ENCODE assay signal across 8 cellular contexts in the genomic region with DNA sequence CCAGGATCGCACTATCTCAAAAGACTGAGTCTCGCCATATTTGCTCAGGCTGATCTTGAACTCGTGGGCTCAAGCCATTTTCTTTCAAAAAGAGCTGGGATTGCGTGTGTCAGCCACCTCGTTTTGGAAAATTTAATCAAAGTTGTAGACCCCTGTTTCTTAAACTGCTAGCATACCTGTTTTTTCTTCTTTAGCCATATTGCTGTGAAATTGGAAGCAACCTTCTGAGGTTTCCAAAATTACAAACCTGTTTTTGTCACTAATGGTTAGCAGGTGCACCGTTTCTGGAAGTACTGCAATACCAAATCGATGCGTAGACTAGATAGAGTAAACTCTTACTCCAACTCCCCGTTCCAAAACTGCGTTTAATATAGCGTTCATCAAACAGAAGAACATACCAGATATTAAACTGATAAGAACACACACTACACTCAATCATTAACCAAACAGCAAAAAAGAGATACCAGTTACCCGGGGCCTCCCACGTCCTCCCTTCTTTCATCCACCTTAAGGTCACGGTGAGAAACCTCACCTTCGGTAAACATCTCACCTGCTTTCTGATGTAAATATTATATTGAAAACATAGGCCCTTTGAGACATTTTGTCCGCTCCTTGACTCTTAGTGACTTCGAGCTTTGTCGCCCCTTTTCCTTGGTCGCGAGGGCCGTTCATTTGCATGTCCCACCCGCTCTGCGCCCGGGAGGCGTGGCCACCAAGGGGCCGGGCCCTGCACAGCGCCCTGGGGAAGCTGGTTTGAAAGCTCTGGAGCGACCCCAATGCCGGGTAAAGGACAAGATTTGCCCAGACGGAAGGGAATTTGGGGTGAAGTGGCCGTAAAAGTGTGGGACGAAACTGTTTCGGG. TPM values are rescaled to one million over a fixed set of nuclear protein-coding genes. Genes with fewer than 3 reads are reported as not detected.
DNase-seq lines count a peak whose midpoint lies in the region; ATAC-seq and TF ChIP-seq lines count a peak whose summit lies in the region.

Gene RNU2-63P, minus strand, starts transcription at position 462 of the 862 bp plus-strand sequence.

- no peak for TF ChIP-seq CTCF in colonic mucosa (IDR thresholded peaks at IDR 0.05)

- H3K9me3 Mint-ChIP-seq in activated CD4-positive, alpha-beta T cell treated with anti-CD3 and anti-CD28 coated beads for 36 hours (ENCODE audit: low read depth), result no peaks in the 10 kb centered on the region

- peak within 1 kb of the TSS; percentile 99 for H3K27ac Mint-ChIP-seq in activated CD4-positive, alpha-beta T cell treated with anti-CD3 and anti-CD28 coated beads for 36 hours

- H3K9me3 ChIP-seq in colonic mucosa, result no peaks in the 10 kb centered on the region

- peak within 1 kb of the TSS; percentile 69 for H3K27ac ChIP-seq in colonic mucosa

- POLR2A ChIA-PET in activated CD4-positive, alpha-beta T cell treated with anti-CD3 and anti-CD28 coated beads for 36 hours (lab: Charles Lee), result interaction anchor here (0.6 to 2.9 kb wide), 12 partner anchors 11 to 1574 kb away, joined by 3 to 23 read pairs (median 6); no protein-coding TSS in a partner anchor

- no peaks in the 10 kb centered on the region for H3K36me3 ChIP-seq in colonic mucosa

- CTCF ChIA-PET in activated CD4-positive, alpha-beta T cell treated with anti-CD3 and anti-CD28 coated beads for 36 hours (lab: Charles Lee), result interaction anchor here (0.8 to 1.1 kb wide), 3 partner anchors 12 to 39 kb away, joined by 3 to 4 read pairs (median 3); no protein-coding TSS in a partner anchor

- H3K27me3 ChIP-seq in colonic mucosa, result no peaks in the 10 kb centered on the region

- peak within 1 kb of the TSS; percentile 67 to 89 for H3K9ac ChIP-seq in colonic mucosa (ENCODE audit: low read depth in 2 of 2, low read length in 2 of 2)

- peaks cover 3% of the 10 kb centered on the region for H3K27me3 Mint-ChIP-seq in activated CD4-positive, alpha-beta T cell treated with anti-CD3 and anti-CD28 coated beads for 36 hours

- peak; percentile 81 for ATAC-seq in GM18858 (IDR thresholded peaks at IDR 0.05; ENCODE audit: unreplicated experiment)
- peak; percentile 80 for ATAC-seq in HG03097 (IDR thresholded peaks at IDR 0.05; ENCODE audit: low FRiP score, unreplicated experiment)
- peak; percentile 93 for ATAC-seq in activated CD4-positive, alpha-beta T cell treated with anti-CD3 and anti-CD28 coated beads for 36 hours

- H3K4me3 Mint-ChIP-seq in activated CD4-positive, alpha-beta T cell treated with anti-CD3 and anti-CD28 coated beads for 36 hours, result peak within 1 kb of the TSS; percentile 93

- DNase-seq in 8988T (peak; percentile 31), NCI-H2227 (lab: John Stamatoyannopoulos, UW; ENCODE audit: unreplicated experiment) (peak; percentile 83), colonic mucosa (peak; percentile 82), left kidney (ENCODE audit: low read depth, low spot score) (peak; percentile 93)
- DNase-seq in activated CD4-positive, alpha-beta T cell treated with anti-CD3 and anti-CD28 coated beads for 36 hours, result peak; percentile 86
- peak; percentile 78 for DNase-seq in stimulated activated CD4-positive, alpha-beta T cell treated with anti-CD3 and anti-CD28 coated beads, Interleukin-1b, Interleukin-23, amount 100 ng/mL, for 48 hours

- H3K4me1 Mint-ChIP-seq in activated CD4-positive, alpha-beta T cell treated with anti-CD3 and anti-CD28 coated beads for 36 hours, result peaks cover 16% of the 10 kb centered on the region

- intact Hi-C loops in activated CD4-positive, alpha-beta T cell treated with anti-CD3 and anti-CD28 coated beads for 36 hours (cut with DNase I, micrococcal nuclease), result loop anchor here (1.0 to 5.0 kb wide), 6 partner anchors 14 to 676 kb away; partner anchors contain the start of genes KRCC1 (in 1 of the 2) and RPIA (in 1 of the 2)
- intact Hi-C loops in colonic mucosa (cut with DNase I), result no loop called here

- peak within 1 kb of the TSS; percentile 47 for H3K4me3 ChIP-seq in colonic mucosa

- no peaks in the 10 kb centered on the region for H3K36me3 Mint-ChIP-seq in activated CD4-positive, alpha-beta T cell treated with anti-CD3 and anti-CD28 coated beads for 36 hours (ENCODE audit: low read depth)

- H3K4me1 ChIP-seq in colonic mucosa, result no peaks in the 10 kb centered on the region

RNA-seq across cellular contexts. Expression of gene RNU2-63P, which starts in this region (rescaled TPM):
- 1 to 10 TPM; 1.7 to 8.5 TPM for total RNA-seq in activated CD4-positive, alpha-beta T cell treated with anti-CD3 and anti-CD28 coated beads for 36 hours
- total RNA-seq in colonic mucosa, result 1 to 10 TPM; 2.3 to 5.7 TPM

Comparison
In these comparisons a context has a peak if more than half of its experiments do, and no peak if none do; other contexts are left out.
1. Peak in every context shown above with its lines: DNase-seq, ATAC-seq, H3K4me3 ChIP-seq and H3K27ac ChIP-seq.
2. DNase-seq: peak in every context shown above with its lines; median percentile 93 in left kidney; 86 in activated CD4-positive, alpha-beta T cell treated with anti-CD3 and anti-CD28 coated beads for 36 hours; 83 in NCI-H2227; 82 in colonic mucosa; 78 in stimulated activated CD4-positive, alpha-beta T cell treated with anti-CD3 and anti-CD28 coated beads, Interleukin-1b, Interleukin-23, amount 100 ng/mL, for 48 hours; 31 in 8988T.